ENCODE assay signal across 8 cellular contexts in genomic region chr13:41960700-41961697, GRCh38. TPM values are rescaled to one million over a fixed set of nuclear protein-coding genes. Genes with fewer than 3 reads are reported as not detected.
A peak's percentile ranks its signal among the peaks of the same experiment; 100 is the strongest.
DNase-seq lines count a peak whose midpoint lies in the region; ATAC-seq and TF ChIP-seq lines count a peak whose summit lies in the region.

TSS of gene VWA8 (minus strand) at chr13:41961109. CDS start at chr13:41961015, 94 bp downstream.

- H3K79me2 ChIP-seq in OCI-LY7 (ENCODE audit: insufficient read depth, low read depth, low read length), result peaks cover 43% of the 10 kb centered on the region; the same call in 1 of the 2 replicates

- TSS peak; percentile 89 for BruUV-seq in OCI-LY7 (replicated peaks; lab: Mats Ljungman, UMichigan)

- no peak for TF ChIP-seq CTCF in OCI-LY7 (conservative IDR thresholded peaks at IDR 0.05; ENCODE audit: low read length)
- TF ChIP-seq CTCF in epithelial cell of proximal tubule (conservative IDR thresholded peaks at IDR 0.05; ENCODE audit: low read depth, low read length), result no peak
- no peak for TF ChIP-seq CTCF in mucosa of descending colon (IDR thresholded peaks at IDR 0.05)

- peaks cover 37 to 53% (median 46%) of the 10 kb centered on the region in 3 donors for H3K4me1 Mint-ChIP-seq in CD8-positive, alpha-beta memory T cell

- peak within 1 kb of the TSS; percentile 99 for H2AFZ ChIP-seq in OCI-LY7 (ENCODE audit: low read length)

- H3K9me2 ChIP-seq in OCI-LY7 (ENCODE audit: insufficient read depth, low read length), result no peaks in the 10 kb centered on the region

- H3K4me3 Mint-ChIP-seq in CD8-positive, alpha-beta memory T cell, result peak within 1 kb of the TSS; percentile 91 to 98 (median 94)

- peak within 1 kb of the TSS; percentile 95 for H3K4me3 ChIP-seq in CD8-positive, alpha-beta memory T cell (ENCODE audit: low read length)
- H3K4me3 ChIP-seq in OCI-LY7 (ENCODE audit: low read depth, low read length, poor library complexity, severe bottlenecking) (peak within 1 kb of the TSS; percentile 92), epithelial cell of proximal tubule (ENCODE audit: low read depth, low read length) (peak within 1 kb of the TSS; percentile 75), mucosa of descending colon (peak within 1 kb of the TSS; percentile 75)

- no peaks in the 10 kb centered on the region for H3K36me3 ChIP-seq in CD8-positive, alpha-beta memory T cell (ENCODE audit: insufficient read depth, low read length)
- 0 out of 2 replicates have a peak, but pooled peaks cover 6% of the 10 kb centered on the region for H3K36me3 ChIP-seq in OCI-LY7 (ENCODE audit: insufficient read depth, low read length)
- H3K36me3 ChIP-seq in mucosa of descending colon (ENCODE audit: low read depth), result no peaks in the 10 kb centered on the region

- H3K9me3 Mint-ChIP-seq in CD8-positive, alpha-beta memory T cell, result no peaks in the 10 kb centered on the region

- H3K9me3 ChIP-seq in CD8-positive, alpha-beta memory T cell (ENCODE audit: low read length), result no peaks in the 10 kb centered on the region
- H3K9me3 ChIP-seq in OCI-LY7 (ENCODE audit: low read length) (no peaks in the 10 kb centered on the region), mucosa of descending colon (no peaks in the 10 kb centered on the region)

- H3K36me3 Mint-ChIP-seq in CD8-positive, alpha-beta memory T cell, result peaks cover 0 to 7% (median 0%) of the 10 kb centered on the region in 3 donors

- peak; percentile 85 for ATAC-seq in GM19452 (IDR thresholded peaks at IDR 0.05; ENCODE audit: unreplicated experiment)
- ATAC-seq in mucosa of descending colon, result peak; percentile 99

- H4K20me1 ChIP-seq in OCI-LY7 (ENCODE audit: insufficient read depth, low read length), result no peaks in the 10 kb centered on the region

- peak within 1 kb of the TSS; percentile 79 for H3K27ac ChIP-seq in CD8-positive, alpha-beta memory T cell (ENCODE audit: low read depth, low read length)
- H3K27ac ChIP-seq in OCI-LY7 (ENCODE audit: low read depth, low read length, poor library complexity, severe bottlenecking), result peak within 1 kb of the TSS; percentile 60

- intact Hi-C loops in OCI-LY7 (cut with micrococcal nuclease; ENCODE audit: unreplicated experiment) (loop anchor here (1.0 to 2.0 kb wide), 2 partner anchors 44 to 79 kb away; no protein-coding TSS in a partner anchor), mucosa of descending colon (cut with DNase I, micrococcal nuclease) (no loop called here)

- POLR2A ChIA-PET in CD8-positive, alpha-beta memory T cell (lab: Charles Lee), result interaction anchor here (0.7 to 1.1 kb wide), 4 partner anchors 44 to 122 kb away, joined by 3 to 4 read pairs (median 4); no protein-coding TSS in a partner anchor
- POLR2A ChIA-PET in OCI-LY7 (lab: Charles Lee), result interaction anchor here (0.6 to 2.9 kb wide), 24 partner anchors 8 to 501 kb away, joined by 3 to 21 read pairs (median 4); no protein-coding TSS in a partner anchor

- peak within 1 kb of the TSS; percentile 71 for H3K4me2 ChIP-seq in OCI-LY7 (ENCODE audit: low read length)

- H3K27ac Mint-ChIP-seq in CD8-positive, alpha-beta memory T cell, result peak within 1 kb of the TSS; percentile 94 to 98 (median 96)

- H3K4me1 ChIP-seq in CD8-positive, alpha-beta memory T cell (ENCODE audit: insufficient read depth, low read length), result peaks cover 23% of the 10 kb centered on the region
- H3K4me1 ChIP-seq in OCI-LY7 (ENCODE audit: insufficient read depth, low read length, poor library complexity, severe bottlenecking) (peaks cover 29% of the 10 kb centered on the region), mucosa of descending colon (ENCODE audit: low read depth) (peaks cover 2% of the 10 kb centered on the region)

- H3K27me3 Mint-ChIP-seq in CD8-positive, alpha-beta memory T cell, result peaks cover 1 to 3% of the 10 kb centered on the region in 2 donors

- DNase-seq in CD8-positive, alpha-beta memory T cell, result peak; percentile 68 to 89 (median 81)
- DNase-seq in HK-2 (ENCODE audit: unreplicated experiment) (peak; percentile 76), OCI-LY7 (ENCODE audit: low spot score) (peak; percentile 91), activated T-cell treated with anti-CD3 and anti-CD28 coated beads for 24 hours (ENCODE audit: low read depth) (peak; percentile 75), epithelial cell of proximal tubule (ENCODE audit: low read depth) (no peak), mucosa of descending colon (peak; percentile 87 to 90 (median 88))
- DNase-seq in stimulated activated CD8-positive, alpha-beta memory T cell treated with anti-CD3 and anti-CD28 coated beads, Interleukin-4, amount 100 ng/mL, for 24 hours (ENCODE audit: low read depth), result peak; percentile 79

- CTCF ChIA-PET in CD8-positive, alpha-beta memory T cell (lab: Charles Lee), result interaction anchor here (0.8 to 1.2 kb wide), 3 partner anchors 11 to 87 kb away, joined by 3 to 4 read pairs (median 3); partner anchors contain the start of gene DGKH
- CTCF ChIA-PET in OCI-LY7 (lab: Charles Lee; ENCODE audit: unreplicated experiment), result no interaction called here

- H3K27me3 ChIP-seq in CD8-positive, alpha-beta memory T cell (ENCODE audit: insufficient read depth, low read length, poor library complexity, severe bottlenecking), result no peaks in the 10 kb centered on the region

RNA-seq across cellular contexts. Expression of gene VWA8, which starts in this region (rescaled TPM):
- 10 to 100 TPM; 21.2 to 21.3 TPM for total RNA-seq in CD8-positive, alpha-beta memory T cell
- 6.9 TPM for polyA plus RNA-seq in CD8-positive, alpha-beta memory T cell
- 16.1 and 26.4 TPM in 2 replicates for total RNA-seq in OCI-LY7 (2014; rRNA removed; shearing (Covaris generic))
- 31.2 and 31.5 TPM in 2 replicates for total RNA-seq in OCI-LY7 (2022)
- 9.8 and 12.7 TPM in 2 replicates for total RNA-seq in epithelial cell of proximal tubule
- total RNA-seq in mucosa of descending colon, result 10 to 100 TPM; 19.1 to 31.5 (median 27.0) TPM
